In the genomic region with DNA sequence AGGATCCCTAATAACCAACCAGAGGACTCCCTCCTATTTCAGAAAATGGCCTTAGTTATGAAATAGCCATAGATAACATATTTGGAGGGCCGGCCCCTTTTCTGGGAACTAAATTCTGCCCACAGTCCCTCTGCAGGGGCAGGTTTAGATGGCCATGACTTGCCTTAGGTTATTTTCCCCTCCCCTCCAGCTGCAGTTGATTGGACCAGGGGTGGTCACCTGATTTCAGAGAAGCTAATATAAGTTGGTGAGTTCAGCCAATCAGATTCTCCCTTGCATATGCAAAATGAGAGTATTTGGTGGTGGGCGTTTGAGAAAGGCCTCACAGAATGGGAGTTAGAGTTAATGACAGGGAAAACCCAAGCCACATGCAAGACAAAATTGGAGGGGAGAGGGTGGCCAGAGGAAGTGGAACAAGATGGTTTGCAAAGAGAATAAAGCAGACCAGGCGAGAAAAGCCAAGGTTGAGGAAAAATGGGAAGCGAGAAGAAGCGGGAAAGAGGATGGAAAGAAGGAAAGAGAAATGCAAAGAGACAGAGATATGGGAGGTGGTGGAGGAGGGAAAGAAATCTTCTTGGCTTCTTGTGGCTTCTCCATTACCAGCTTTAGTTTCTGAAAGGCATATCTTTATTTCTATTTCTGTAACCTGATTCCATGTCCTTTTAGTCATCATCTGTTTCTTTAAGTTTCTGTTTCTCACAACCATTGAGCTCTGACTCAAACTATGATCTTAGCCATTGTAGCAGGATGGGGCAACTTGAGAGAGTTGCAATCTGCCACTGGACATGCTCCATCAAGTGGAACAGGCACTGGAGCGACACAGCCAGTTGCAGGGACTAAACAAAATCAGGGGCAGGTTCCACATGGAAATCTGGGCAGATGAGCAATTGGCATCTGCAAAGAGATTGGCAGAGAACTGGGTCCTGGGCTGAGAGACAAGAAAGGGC, we compare ENCODE assay signal across 13 cellular contexts.
DNase-seq lines count a peak whose midpoint lies in the region; ATAC-seq and TF ChIP-seq lines count a peak whose summit lies in the region.
"Had no signal": no experiment of that assay in that cellular context is flagged by ENCODE, and none has a peak within 500 bp of the region (broad histone marks: within the 10 kb centered on the region; RNA-seq: fewer than 3 reads in every experiment).

No MANE protein-coding gene starts in this region.

- peaks cover 43% of the 10 kb centered on the region for H3K4me1 Mint-ChIP-seq in activated T-helper 2 cell treated with anti-CD3 and anti-CD28 coated beads, Interferon-gamma antibody, Interleukin-2, Interleukin-4, amounts not matched to agents 10 μg/mL and 5 μg/mL and 100 μg/mL, durations not matched to agents 14 hours and 24 hours and 36 hours (ENCODE audit: low read depth)
- H3K4me1 Mint-ChIP-seq: activated naive CD4-positive, alpha-beta T cell treated with anti-CD3 and anti-CD28 coated beads, Interleukin-2, amount 50 U/mL, for 24 hours had no signal

- ATAC-seq in GM19438 (IDR thresholded peaks at IDR 0.05; ENCODE audit: low read depth, unreplicated experiment) (peak; percentile 43), HG03095 (IDR thresholded peaks at IDR 0.05; ENCODE audit: unreplicated experiment) (peak; percentile 56), left ventricle myocardium superior (no peak)

- no peaks in the 10 kb centered on the region for H3K36me3 ChIP-seq in esophagus squamous epithelium

- no peaks in the 10 kb centered on the region for H3K27me3 Mint-ChIP-seq in activated T-helper 2 cell treated with anti-CD3 and anti-CD28 coated beads, Interferon-gamma antibody, Interleukin-2, Interleukin-4, amounts not matched to agents 10 μg/mL and 5 μg/mL and 100 μg/mL, durations not matched to agents 14 hours and 24 hours and 36 hours (ENCODE audit: low read depth)

- TF ChIP-seq POLR2A in esophagus squamous epithelium (IDR thresholded peaks at IDR 0.05) = no peak

- peak overlapping the region; percentile 94 for H3K27ac Mint-ChIP-seq in activated T-helper 2 cell treated with anti-CD3 and anti-CD28 coated beads, Interferon-gamma antibody, Interleukin-2, Interleukin-4, amounts not matched to agents 10 μg/mL and 5 μg/mL and 100 μg/mL, durations not matched to agents 14 hours and 24 hours and 36 hours
- H3K27ac Mint-ChIP-seq: activated naive CD4-positive, alpha-beta T cell treated with anti-CD3 and anti-CD28 coated beads, Interleukin-2, amount 50 U/mL, for 24 hours had no signal

- H3K4me1 ChIP-seq in esophagus squamous epithelium = no peaks in the 10 kb centered on the region

- H3K36me3 Mint-ChIP-seq in activated T-helper 2 cell treated with anti-CD3 and anti-CD28 coated beads, Interferon-gamma antibody, Interleukin-2, Interleukin-4, amounts not matched to agents 10 μg/mL and 5 μg/mL and 100 μg/mL, durations not matched to agents 14 hours and 24 hours and 36 hours (ENCODE audit: low read depth) = peaks cover 6% of the 10 kb centered on the region
- H3K36me3 Mint-ChIP-seq: activated naive CD4-positive, alpha-beta T cell treated with anti-CD3 and anti-CD28 coated beads, Interleukin-2, amount 50 U/mL, for 24 hours; CD8-positive, alpha-beta memory T cell had no signal

- peak overlapping the region; percentile 38 for H3K4me3 Mint-ChIP-seq in activated T-helper 2 cell treated with anti-CD3 and anti-CD28 coated beads, Interferon-gamma antibody, Interleukin-2, Interleukin-4, amounts not matched to agents 10 μg/mL and 5 μg/mL and 100 μg/mL, durations not matched to agents 14 hours and 24 hours and 36 hours (ENCODE audit: low read depth)
- H3K4me3 Mint-ChIP-seq: activated naive CD4-positive, alpha-beta T cell treated with anti-CD3 and anti-CD28 coated beads, Interleukin-2, amount 50 U/mL, for 24 hours; CD8-positive, alpha-beta memory T cell had no signal

- no peak overlapping the region for H3K27ac ChIP-seq in esophagus squamous epithelium

- peaks cover 0 to 7% (median 0%) of the 10 kb centered on the region in 3 donors for H3K9me3 ChIP-seq in esophagus squamous epithelium

- peaks cover 7% of the 10 kb centered on the region for H3K9me3 Mint-ChIP-seq in activated T-helper 2 cell treated with anti-CD3 and anti-CD28 coated beads, Interferon-gamma antibody, Interleukin-2, Interleukin-4, amounts not matched to agents 10 μg/mL and 5 μg/mL and 100 μg/mL, durations not matched to agents 14 hours and 24 hours and 36 hours

- 44 to 62% methylated on average over 5 of the region's 6 CpGs for WGBS in esophagus squamous epithelium, 2 donors

- intact Hi-C loops in activated T-helper 2 cell treated with anti-CD3 and anti-CD28 coated beads, Interferon-gamma antibody, Interleukin-2, Interleukin-4, amounts not matched to agents 10 μg/mL and 5 μg/mL and 100 μg/mL, durations not matched to agents 14 hours and 24 hours and 36 hours (cut with micrococcal nuclease) = loop anchor here (1.0 to 10.0 kb wide), 5 partner anchors 26 to 731 kb away; no protein-coding TSS in a partner anchor
- intact Hi-C loops in esophagus squamous epithelium (cut with DNase I) (no loop called here), left ventricle myocardium superior (cut with micrococcal nuclease) (no loop called here)

- DNase-seq in ELR (ENCODE audit: low read depth) (peak; percentile 27), esophagus squamous epithelium (lab: John Stamatoyannopoulos, UW) (no peak), left ventricle myocardium superior (no peak), NCI-H748 (lab: John Stamatoyannopoulos, UW; ENCODE audit: unreplicated experiment) (no peak), DMS153 (lab: John Stamatoyannopoulos, UW) (no peak)
- DNase-seq in activated T-helper 2 cell treated with anti-CD3 and anti-CD28 coated beads, Interferon-gamma antibody, Interleukin-2, Interleukin-4, amounts not matched to agents 10 μg/mL and 5 μg/mL and 100 μg/mL, durations not matched to agents 14 hours and 24 hours and 36 hours (ENCODE audit: low spot score) = no peak
- DNase-seq: CD8-positive, alpha-beta memory T cell; foreskin melanocyte; NCI-H2029 treated with DMSO at 0.1 percent for 48 hours; stimulated activated CD4-positive, alpha-beta T cell treated with anti-CD3 and anti-CD28 coated beads, Interleukin-4, amount 100 ng/mL, for 24 hours had no signal

- no peak overlapping the region for H3K4me3 ChIP-seq in esophagus squamous epithelium

- no peaks in the 10 kb centered on the region for H3K27me3 ChIP-seq in esophagus squamous epithelium

- no peak for TF ChIP-seq CTCF in esophagus squamous epithelium (IDR thresholded peaks at IDR 0.05)
